In the genomic region with DNA sequence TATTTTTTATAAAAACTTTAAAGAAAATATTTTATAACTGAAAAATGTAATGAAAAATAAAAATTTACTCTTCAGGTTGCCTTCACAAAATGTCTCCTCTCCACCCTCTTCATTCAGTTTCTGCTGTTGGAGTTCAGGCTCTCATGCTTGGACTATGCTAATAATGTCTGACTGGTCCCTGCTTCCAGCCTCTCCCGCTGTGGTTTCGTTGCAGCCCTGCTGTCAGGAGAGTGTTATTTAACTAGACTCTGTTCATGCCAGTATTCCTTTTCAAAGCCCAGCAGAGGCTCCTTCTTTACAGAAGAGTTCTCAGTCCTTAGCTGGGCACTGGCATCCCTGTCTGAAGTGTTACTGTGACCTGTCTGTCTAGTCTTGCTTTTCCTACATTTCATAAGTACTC, we compare ENCODE assay signal across 27 cellular contexts. TPM values are rescaled to one million over a fixed set of nuclear protein-coding genes. Genes with fewer than 3 reads are reported as not detected.
DNase-seq lines count a peak whose midpoint lies in the region; ATAC-seq and TF ChIP-seq lines count a peak whose summit lies in the region.
"Had no signal": no experiment of that assay in that cellular context is flagged by ENCODE, and none has a peak within 500 bp of the region (broad histone marks: within the 10 kb centered on the region; RNA-seq: fewer than 3 reads in every experiment).

No MANE protein-coding gene starts in this region.

- 92% methylated on average over 2 of the region's 2 CpGs for WGBS in mammary epithelial cell (ENCODE audit: low coverage, missing lambda C conversion rate)

- H3K4me1 ChIP-seq in mammary epithelial cell (ENCODE audit: insufficient read depth, low read length): no peaks in the 10 kb centered on the region
- H3K4me1 ChIP-seq in effector memory CD4-positive, alpha-beta T cell (ENCODE audit: control insufficient read depth, insufficient read depth, low read length, poor library complexity, severe bottlenecking): no peaks in the 10 kb centered on the region
- H3K4me1 ChIP-seq: BE2C had no signal

- H3K36me3 ChIP-seq in mammary epithelial cell (ENCODE audit: insufficient read depth, low read length): peaks cover 69% of the 10 kb centered on the region
- H3K36me3 ChIP-seq in effector memory CD4-positive, alpha-beta T cell (ENCODE audit: control insufficient read depth, insufficient read depth, low read length): peaks cover 58% of the 10 kb centered on the region
- H3K36me3 ChIP-seq: BE2C had no signal

- H3K79me2 ChIP-seq in mammary epithelial cell (ENCODE audit: insufficient read depth, low read length): peaks cover 16% of the 10 kb centered on the region

- no peaks in the 10 kb centered on the region for H3K9me3 ChIP-seq in mammary epithelial cell (replicated peaks; ENCODE audit: insufficient read depth, low read length)
- no peaks in the 10 kb centered on the region for H3K9me3 ChIP-seq in effector memory CD4-positive, alpha-beta T cell (ENCODE audit: control insufficient read depth, low read length)
- H3K9me3 ChIP-seq: BE2C, gastroesophageal sphincter, mucosa of descending colon, sigmoid colon had no signal

- no peak overlapping the region for H3K9ac ChIP-seq in mammary epithelial cell (ENCODE audit: insufficient read depth, low read length)

- H3K9me3 Mint-ChIP-seq in MCF 10A (ENCODE audit: unreplicated experiment): no peaks in the 10 kb centered on the region
- H3K9me3 Mint-ChIP-seq: CD8-positive, alpha-beta memory T cell; stimulated activated effector memory CD8-positive, alpha-beta T cell treated with anti-CD3 and anti-CD28 coated beads, Interleukin-12 subunit alpha, Interleukin-12 subunit beta, amount 100 ng/mL, for 72 hours; type B pancreatic cell had no signal

- no peak overlapping the region for H3K27ac ChIP-seq in mammary epithelial cell (ENCODE audit: insufficient read depth, low read depth, low read length)
- H3K27ac ChIP-seq in angular gyrus (ENCODE audit: low read depth, low read length): peak overlapping the region; percentile 29
- no peak overlapping the region for H3K27ac ChIP-seq in effector memory CD4-positive, alpha-beta T cell (ENCODE audit: insufficient read depth, low read length, poor library complexity, severe bottlenecking)
- H3K27ac ChIP-seq: gastroesophageal sphincter, sigmoid colon, VCaP had no signal

- TF ChIP-seq CTCF in MCF 10A (IDR thresholded peaks at IDR 0.05; ENCODE audit: unreplicated experiment) (no peak), mammary epithelial cell (conservative IDR thresholded peaks at IDR 0.05 in 1 of 2, IDR thresholded peaks at IDR 0.05 in 1 of 2; ENCODE audit: extremely low read depth in 1 of 2, insufficient read depth in 1 of 2, low read depth in 1 of 2, low read length in 2 of 2) (no peak)

- no TSS peak for BruUV-seq in MCF 10A (replicated peaks; lab: Mats Ljungman, UMichigan)
- no TSS peak for BruUV-seq in mammary epithelial cell (replicated peaks; lab: Mats Ljungman, UMichigan)

- peak overlapping the region; percentile 25 for H3K27ac Mint-ChIP-seq in MCF 10A (ENCODE audit: low read depth, unreplicated experiment)
- H3K27ac Mint-ChIP-seq: activated CD8-positive, alpha-beta T cell treated with anti-CD3 and anti-CD28 coated beads, Interleukin-2, amount 10 ng/mL, durations not matched to agents 7 days and 5 days; type B pancreatic cell had no signal

- no peaks in the 10 kb centered on the region for H3K4me1 Mint-ChIP-seq in MCF 10A (ENCODE audit: insufficient read depth, unreplicated experiment)
- H3K4me1 Mint-ChIP-seq: stimulated activated effector memory CD8-positive, alpha-beta T cell treated with anti-CD3 and anti-CD28 coated beads, Interleukin-12 subunit alpha, Interleukin-12 subunit beta, amount 100 ng/mL, for 72 hours had no signal

- in situ Hi-C loops in mammary epithelial cell (cut with MboI; ENCODE audit: low sequenced_read_pairs in 2 of 2): no loop called here

- no peak for DNase-seq in MCF 10A (ENCODE audit: unreplicated experiment)
- no peak for DNase-seq in mammary epithelial cell
- peak; percentile 55 for DNase-seq in islet precursor cell
- peak; percentile 9 for DNase-seq in smooth muscle cell of the brain vasculature (ENCODE audit: low read depth, low spot score)
- no peak for DNase-seq in effector memory CD4-positive, alpha-beta T cell
- DNase-seq in stimulated activated CD4-positive, alpha-beta T cell treated with anti-CD3 and anti-CD28 coated beads, Interleukin-2, amount 100 ng/mL, for 48 hours: no peak
- DNase-seq: activated CD4-positive, alpha-beta T cell treated with anti-CD3 and anti-CD28 coated beads for 4 hours; activated CD8-positive, alpha-beta T cell treated with anti-CD3 and anti-CD28 coated beads, Interleukin-2, amount 10 ng/mL, durations not matched to agents 7 days and 5 days; BE2C; CD8-positive, alpha-beta memory T cell; DMS153; H7; hippocampal formation; left cardiac atrium; mucosa of descending colon; NCI-H1930; NCI-H226; SIG-M5; sigmoid colon; stimulated activated CD4-positive, alpha-beta T cell treated with anti-CD3 and anti-CD28 coated beads, Interleukin-4, amount 100 ng/mL, for 4 hours had no signal

- no peak for ATAC-seq in HG03469 (IDR thresholded peaks at IDR 0.05; ENCODE audit: unreplicated experiment)
- ATAC-seq: activated CD8-positive, alpha-beta T cell treated with anti-CD3 and anti-CD28 coated beads, Interleukin-2, amount 10 ng/mL, durations not matched to agents 7 days and 5 days; gastroesophageal sphincter; left cardiac atrium; mucosa of descending colon; stimulated activated effector memory CD8-positive, alpha-beta T cell treated with anti-CD3 and anti-CD28 coated beads, Interleukin-12 subunit alpha, Interleukin-12 subunit beta, amount 100 ng/mL, for 72 hours had no signal

- no peak overlapping the region for H3K4me3 Mint-ChIP-seq in MCF 10A (ENCODE audit: unreplicated experiment)
- H3K4me3 Mint-ChIP-seq: activated CD8-positive, alpha-beta T cell treated with anti-CD3 and anti-CD28 coated beads, Interleukin-2, amount 10 ng/mL, durations not matched to agents 7 days and 5 days; CD8-positive, alpha-beta memory T cell; stimulated activated effector memory CD8-positive, alpha-beta T cell treated with anti-CD3 and anti-CD28 coated beads, Interleukin-12 subunit alpha, Interleukin-12 subunit beta, amount 100 ng/mL, for 72 hours; type B pancreatic cell had no signal

- no peaks in the 10 kb centered on the region for H3K27me3 Mint-ChIP-seq in MCF 10A (ENCODE audit: insufficient read depth, unreplicated experiment)
- H3K27me3 Mint-ChIP-seq: CD8-positive, alpha-beta memory T cell; type B pancreatic cell had no signal

- H3K27me3 ChIP-seq in mammary epithelial cell (ENCODE audit: insufficient read depth, low read length): no peaks in the 10 kb centered on the region
- no peaks in the 10 kb centered on the region for H3K27me3 ChIP-seq in effector memory CD4-positive, alpha-beta T cell (replicated peaks; ENCODE audit: control insufficient read depth, insufficient read depth, low read length, poor library complexity, severe bottlenecking)
- H3K27me3 ChIP-seq: BE2C, gastroesophageal sphincter, sigmoid colon had no signal

- H2AFZ ChIP-seq in mammary epithelial cell (ENCODE audit: low read depth, low read length): no peak overlapping the region

- H3K4me3 ChIP-seq in mammary epithelial cell (replicated peaks in 1 of 3; ENCODE audit: insufficient read depth in 1 of 3, low read depth in 2 of 3, low read length in 3 of 3): no peak overlapping the region
- no peak overlapping the region for H3K4me3 ChIP-seq in effector memory CD4-positive, alpha-beta T cell (ENCODE audit: insufficient read depth, low read depth, low read length, poor library complexity, severe bottlenecking)
- H3K4me3 ChIP-seq: gastroesophageal sphincter, lung, mucosa of descending colon, sigmoid colon had no signal

- dilution Hi-C loops in mammary epithelial cell (cut with HindIII; ENCODE audit: low sequenced_read_pairs): no loop called here

- POLR2A ChIA-PET in MCF 10A (lab: Yijun Ruan, JAX): no interaction called here

- H3K36me3 Mint-ChIP-seq in MCF 10A (ENCODE audit: insufficient read depth, unreplicated experiment): peaks cover 89% of the 10 kb centered on the region

- intact Hi-C loops in MCF 10A (cut with micrococcal nuclease) (no loop called here), mammary epithelial cell (cut with micrococcal nuclease) (no loop called here)

- H4K20me1 ChIP-seq in mammary epithelial cell (ENCODE audit: insufficient read depth, low read length): no peaks in the 10 kb centered on the region

- no peak overlapping the region for H3K4me2 ChIP-seq in mammary epithelial cell (ENCODE audit: insufficient read depth, low read depth, low read length)

- CTCF ChIA-PET in MCF 10A (lab: Yijun Ruan, JAX) (interaction anchor here (0.6 kb wide), 1 partner anchor 13 kb away, joined by 3 read pairs; no protein-coding TSS in a partner anchor), mammary epithelial cell (lab: Charles Lee; ENCODE audit: low non-redundant PET) (no interaction called here)

RNA-seq across cellular contexts. Expression of a gene that starts 40.4 kb away (rescaled TPM):
- total RNA-seq in MCF 10A (2022) (77.8 and 97.7 TPM in 2 replicates), mammary epithelial cell (100 to 1,000 TPM in 1 of 2 donors, 10 to 100 TPM in 1; 89.8 to 257 TPM)
- polyA plus RNA-seq in mammary epithelial cell: 37.2 TPM
- 51.4 TPM for polyA minus RNA-seq in mammary epithelial cell

Comparison
In these comparisons a context has a peak if more than half of its experiments do, and no peak if none do; other contexts are left out.
1. DNase-seq: peak in islet precursor cell (single experiment) and smooth muscle cell of the brain vasculature (single experiment); none in MCF 10A (single experiment), mammary epithelial cell (single experiment), effector memory CD4-positive, alpha-beta T cell (0 of 3) and stimulated activated CD4-positive, alpha-beta T cell treated with anti-CD3 and anti-CD28 coated beads, Interleukin-2, amount 100 ng/mL, for 48 hours (0 of 2).